Comparison of ENCODE assay signal across 9 cellular contexts in the genomic region with DNA sequence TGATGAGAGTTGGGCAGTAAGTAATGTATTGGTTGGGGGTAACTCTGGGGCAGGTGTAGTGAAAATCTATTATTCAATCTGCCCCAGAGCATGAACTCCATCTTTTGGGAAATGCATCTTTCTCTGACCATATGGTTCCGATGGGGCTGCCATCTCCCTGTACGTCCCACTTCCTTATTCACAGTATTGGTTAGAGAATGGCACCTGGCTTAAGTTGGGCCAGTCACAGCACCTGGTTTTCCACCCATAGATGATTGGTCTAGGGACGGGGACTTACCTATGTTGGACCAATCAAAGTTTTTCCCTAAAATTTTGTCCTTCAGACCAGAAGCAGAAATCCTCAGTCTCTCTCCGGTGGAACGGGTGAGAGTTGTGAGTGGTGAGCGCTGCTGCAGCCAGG. TPM values are rescaled to one million over a fixed set of nuclear protein-coding genes. Genes with fewer than 3 reads are reported as not detected.
DNase-seq lines count a peak whose midpoint lies in the region; ATAC-seq and TF ChIP-seq lines count a peak whose summit lies in the region.
"Had no signal": no experiment of that assay in that cellular context is flagged by ENCODE, and none has a peak within 500 bp of the region (broad histone marks: within the 10 kb centered on the region; RNA-seq: fewer than 3 reads in every experiment).

No MANE protein-coding gene starts in this region.

- peak overlapping the region; percentile 46 for H3K27ac Mint-ChIP-seq in activated naive CD4-positive, alpha-beta T cell treated with anti-CD3 and anti-CD28 coated beads, Interleukin-2, amount 50 U/mL, for 24 hours
- H3K27ac Mint-ChIP-seq in type B pancreatic cell, result peak overlapping the region; percentile 95

- peak overlapping the region; percentile 92 for H3K4me3 ChIP-seq in fibroblast of the aortic adventitia (ENCODE audit: low read depth, low read length)

- no peak for ATAC-seq in HG02840 (IDR thresholded peaks at IDR 0.05; ENCODE audit: low FRiP score, unreplicated experiment)
- no peak for ATAC-seq in HG02970 (IDR thresholded peaks at IDR 0.05; ENCODE audit: low FRiP score, unreplicated experiment)
- no peak for ATAC-seq in HG03175 (IDR thresholded peaks at IDR 0.05; ENCODE audit: unreplicated experiment)
- ATAC-seq: psoas muscle had no signal

- peaks cover 47% of the 10 kb centered on the region for H3K4me1 Mint-ChIP-seq in activated naive CD4-positive, alpha-beta T cell treated with anti-CD3 and anti-CD28 coated beads, Interleukin-2, amount 50 U/mL, for 24 hours
- H3K4me1 Mint-ChIP-seq in type B pancreatic cell (ENCODE audit: unreplicated experiment), result peaks cover 30% of the 10 kb centered on the region

- no peaks in the 10 kb centered on the region for H3K27me3 Mint-ChIP-seq in activated naive CD4-positive, alpha-beta T cell treated with anti-CD3 and anti-CD28 coated beads, Interleukin-2, amount 50 U/mL, for 24 hours
- H3K27me3 Mint-ChIP-seq in type B pancreatic cell, result no peaks in the 10 kb centered on the region

- peak overlapping the region; percentile 92 for H3K4me3 Mint-ChIP-seq in activated naive CD4-positive, alpha-beta T cell treated with anti-CD3 and anti-CD28 coated beads, Interleukin-2, amount 50 U/mL, for 24 hours
- peak overlapping the region; percentile 97 for H3K4me3 Mint-ChIP-seq in type B pancreatic cell

- peaks cover 3% of the 10 kb centered on the region for H3K36me3 Mint-ChIP-seq in activated naive CD4-positive, alpha-beta T cell treated with anti-CD3 and anti-CD28 coated beads, Interleukin-2, amount 50 U/mL, for 24 hours
- peaks cover 5% of the 10 kb centered on the region for H3K36me3 Mint-ChIP-seq in type B pancreatic cell

- TF ChIP-seq CTCF in RWPE1 (conservative IDR thresholded peaks at IDR 0.05; ENCODE audit: low read depth) (no peak), fibroblast of the aortic adventitia (IDR thresholded peaks at IDR 0.05; ENCODE audit: insufficient read depth, low read length) (no peak), type B pancreatic cell (conservative IDR thresholded peaks at IDR 0.05) (no peak)

- no peaks in the 10 kb centered on the region for H3K9me3 Mint-ChIP-seq in activated naive CD4-positive, alpha-beta T cell treated with anti-CD3 and anti-CD28 coated beads, Interleukin-2, amount 50 U/mL, for 24 hours
- H3K9me3 Mint-ChIP-seq in type B pancreatic cell, result no peaks in the 10 kb centered on the region

- H3K27ac ChIP-seq in RWPE1, result peak overlapping the region; percentile 97
- H3K27ac ChIP-seq: psoas muscle had no signal

- no peak for DNase-seq in activated naive CD4-positive, alpha-beta T cell (lab: John Stamatoyannopoulos, UW)
- DNase-seq in RWPE1 (ENCODE audit: low spot score), result no peak
- no peak for DNase-seq in fibroblast of the aortic adventitia (ENCODE audit: low read depth)
- DNase-seq in type B pancreatic cell (ENCODE audit: extremely low spot score, unreplicated experiment), result no peak
- DNase-seq: psoas muscle had no signal

- CTCF ChIA-PET in RWPE1 (lab: Yijun Ruan, JAX), result no interaction called here

- POLR2A ChIA-PET in RWPE1 (lab: Yijun Ruan, JAX; ENCODE audit: low non-redundant PET), result no interaction called here

RNA-seq across cellular contexts. Expression of gene RALY, which starts 2.2 kb away (rescaled TPM):
- total RNA-seq in fibroblast of the aortic adventitia (ENCODE audit: low replicate concordance) (36.5 and 67.4 TPM in 2 replicates), type B pancreatic cell (ENCODE audit: low replicate concordance) (200 and 215 TPM in 2 replicates)
